ENCODE assay signal across 8 cellular contexts in genomic region chr13:36820222-36820621, GRCh38. TPM values are rescaled to one million over a fixed set of nuclear protein-coding genes. Genes with fewer than 3 reads are reported as not detected.
DNase-seq lines count a peak whose midpoint lies in the region; ATAC-seq and TF ChIP-seq lines count a peak whose summit lies in the region.

No MANE protein-coding gene starts in this region.

- no peak for TF ChIP-seq POLR2A in vagina (IDR thresholded peaks at IDR 0.05)

- intact Hi-C loops in left ventricle myocardium inferior (cut with micrococcal nuclease) (no loop called here), left ventricle myocardium superior (cut with micrococcal nuclease) (no loop called here), vagina (cut with DNase I) (no loop called here)

- TF ChIP-seq CTCF in left ventricle myocardium inferior (IDR thresholded peaks at IDR 0.05; ENCODE audit: borderline replicate concordance): no peak
- no peak for TF ChIP-seq CTCF in kidney epithelial cell (IDR thresholded peaks at IDR 0.05; ENCODE audit: insufficient read depth, low read length, poor library complexity, severe bottlenecking)
- no peak for TF ChIP-seq CTCF in vagina (IDR thresholded peaks at IDR 0.05)

- peaks cover 51% of the 10 kb centered on the region for H3K4me1 Mint-ChIP-seq in T-helper 2 cell treated with Interferon-gamma antibody and Interleukin-4, amounts not matched to agents 5 μg/mL and 100 μg/mL, for 36 hours (ENCODE audit: low read depth)

- H3K27me3 Mint-ChIP-seq in T-helper 2 cell treated with Interferon-gamma antibody and Interleukin-4, amounts not matched to agents 5 μg/mL and 100 μg/mL, for 36 hours (ENCODE audit: low read depth): peaks cover 9% of the 10 kb centered on the region

- ATAC-seq in left ventricle myocardium superior (no peak), HG03066 (IDR thresholded peaks at IDR 0.05; ENCODE audit: low read depth, unreplicated experiment) (peak; percentile 46)

- H3K9me3 Mint-ChIP-seq in T-helper 2 cell treated with Interferon-gamma antibody and Interleukin-4, amounts not matched to agents 5 μg/mL and 100 μg/mL, for 36 hours: no peaks in the 10 kb centered on the region

- peak overlapping the region; percentile 90 for H3K4me3 Mint-ChIP-seq in T-helper 2 cell treated with Interferon-gamma antibody and Interleukin-4, amounts not matched to agents 5 μg/mL and 100 μg/mL, for 36 hours

- H3K27me3 ChIP-seq in left ventricle myocardium inferior (ENCODE audit: low read depth): no peaks in the 10 kb centered on the region
- H3K27me3 ChIP-seq in kidney epithelial cell (ENCODE audit: control insufficient read depth, insufficient read depth, low read length): no peaks in the 10 kb centered on the region
- no peaks in the 10 kb centered on the region for H3K27me3 ChIP-seq in vagina

- peak overlapping the region; percentile 89 for H3K27ac Mint-ChIP-seq in T-helper 2 cell treated with Interferon-gamma antibody and Interleukin-4, amounts not matched to agents 5 μg/mL and 100 μg/mL, for 36 hours

- peaks cover 54% of the 10 kb centered on the region for H3K4me1 ChIP-seq in left ventricle myocardium inferior
- H3K4me1 ChIP-seq in vagina: peaks cover 33% of the 10 kb centered on the region

- DNase-seq in left ventricle myocardium inferior: no peak
- no peak for DNase-seq in left ventricle myocardium superior
- DNase-seq in T-helper 2 cell treated with Interferon-gamma antibody and Interleukin-4, amounts not matched to agents 5 μg/mL and 100 μg/mL, for 36 hours (ENCODE audit: low spot score): no peak
- no peak for DNase-seq in kidney epithelial cell (ENCODE audit: low read depth)
- DNase-seq in vagina (ENCODE audit: extremely low spot score in 2 of 2): no peak
- DNase-seq in NK-92 (lab: John Stamatoyannopoulos, UW; ENCODE audit: unreplicated experiment): no peak
- DNase-seq in iPS-NIHi7 (ENCODE audit: extremely low spot score): no peak

- H3K4me3 ChIP-seq in left ventricle myocardium inferior (peak overlapping the region; percentile 93), kidney epithelial cell (ENCODE audit: low read depth, low read length) (peak overlapping the region; percentile 60), vagina (peak overlapping the region; percentile 79 to 81)

- H3K36me3 ChIP-seq in left ventricle myocardium inferior: no peaks in the 10 kb centered on the region
- no peaks in the 10 kb centered on the region for H3K36me3 ChIP-seq in kidney epithelial cell (ENCODE audit: control insufficient read depth, insufficient read depth, low read length)
- H3K36me3 ChIP-seq in vagina: no peaks in the 10 kb centered on the region

- H3K36me3 Mint-ChIP-seq in T-helper 2 cell treated with Interferon-gamma antibody and Interleukin-4, amounts not matched to agents 5 μg/mL and 100 μg/mL, for 36 hours (ENCODE audit: low read depth): peaks cover 19% of the 10 kb centered on the region

- H3K27ac ChIP-seq in left ventricle myocardium inferior (replicated peaks) (no peak overlapping the region), vagina (peak overlapping the region; percentile 81)

- no peaks in the 10 kb centered on the region for H3K9me3 ChIP-seq in left ventricle myocardium inferior (replicated peaks)
- no peaks in the 10 kb centered on the region for H3K9me3 ChIP-seq in vagina

RNA-seq across cellular contexts. Expression of gene RFXAP, which starts 1.2 kb away (rescaled TPM):
- total RNA-seq in left ventricle myocardium inferior: 4.2 TPM
- total RNA-seq in left ventricle myocardium superior: 3.7 TPM
- 2.4 TPM in 2 replicates for total RNA-seq in kidney epithelial cell
- total RNA-seq in vagina: 7.4 TPM
